In genomic region chr1:94463765-94464330, GRCh38 we compare ENCODE assay signal across 9 cellular contexts. TPM values are rescaled to one million over a fixed set of nuclear protein-coding genes. Genes with fewer than 3 reads are reported as not detected.
DNase-seq lines count a peak whose midpoint lies in the region; ATAC-seq and TF ChIP-seq lines count a peak whose summit lies in the region.
"Had no signal": no experiment of that assay in that cellular context is flagged by ENCODE, and none has a peak within 500 bp of the region (broad histone marks: within the 10 kb centered on the region; RNA-seq: fewer than 3 reads in every experiment).

No MANE protein-coding gene starts in this region.

- H3K4me3 Mint-ChIP-seq in type B pancreatic cell, result peak overlapping the region; percentile 48
- H3K4me3 Mint-ChIP-seq: IgD-negative memory B cell had no signal

- in situ Hi-C loops in GM13976 (cut with MboI; ENCODE audit: low sequenced_read_pairs, unreplicated experiment), result no loop called here
- in situ Hi-C loops in astrocyte of the cerebellum (cut with HindIII; ENCODE audit: low sequenced_read_pairs), result no loop called here

- no peaks in the 10 kb centered on the region for H3K36me3 ChIP-seq in BE2C

- no peaks in the 10 kb centered on the region for H3K9me3 ChIP-seq in BE2C

- TF ChIP-seq CTCF in BE2C (IDR thresholded peaks at IDR 0.05; ENCODE audit: low read depth, low read length) (peak; percentile 60), GM13976 (IDR thresholded peaks at IDR 0.05; ENCODE audit: borderline replicate concordance, control extremely low read depth, extremely low read depth, insufficient read depth, missing control alignments) (peak; percentile 67), astrocyte of the cerebellum (IDR thresholded peaks at IDR 0.05; ENCODE audit: low read depth, low read length, missing control alignments) (peak; percentile 41), type B pancreatic cell (conservative IDR thresholded peaks at IDR 0.05) (peak; percentile 49)

- no peaks in the 10 kb centered on the region for H3K27me3 ChIP-seq in BE2C

- H3K4me1 Mint-ChIP-seq in type B pancreatic cell (ENCODE audit: unreplicated experiment), result no peaks in the 10 kb centered on the region

- no peak for ATAC-seq in GM21367 (IDR thresholded peaks at IDR 0.05; ENCODE audit: unreplicated experiment)
- no peak for ATAC-seq in HG03159 (IDR thresholded peaks at IDR 0.05; ENCODE audit: unreplicated experiment)

- peaks cover 55% of the 10 kb centered on the region for H3K36me3 Mint-ChIP-seq in type B pancreatic cell

- H3K27ac Mint-ChIP-seq in type B pancreatic cell, result peak overlapping the region; percentile 67
- H3K27ac Mint-ChIP-seq: IgD-negative memory B cell had no signal

- no peaks in the 10 kb centered on the region for H3K9me3 Mint-ChIP-seq in type B pancreatic cell
- H3K9me3 Mint-ChIP-seq: IgD-negative memory B cell had no signal

- no peaks in the 10 kb centered on the region for H3K27me3 Mint-ChIP-seq in type B pancreatic cell
- H3K27me3 Mint-ChIP-seq: IgD-negative memory B cell had no signal

- H3K4me1 ChIP-seq in BE2C, result no peaks in the 10 kb centered on the region

- DNase-seq in BE2C (peak; percentile 15), GM13976 (ENCODE audit: low spot score) (peak; percentile 22), NCI-H2196 (lab: John Stamatoyannopoulos, UW; ENCODE audit: unreplicated experiment) (peak; percentile 22), astrocyte of the cerebellum (ENCODE audit: low read depth) (peak; percentile 18), iPS-NIHi11 (ENCODE audit: low spot score) (peak; percentile 20), type B pancreatic cell (ENCODE audit: extremely low spot score, unreplicated experiment) (no peak)

- H3K4me3 ChIP-seq in BE2C (ENCODE audit: low read depth, low read length) (no peak overlapping the region), astrocyte of the cerebellum (ENCODE audit: low read depth, low read length) (no peak overlapping the region)

RNA-seq across cellular contexts. Expression of gene ABCD3, which starts 45.7 kb away (rescaled TPM):
- polyA plus RNA-seq in BE2C (2012; ENCODE audit: insufficient read depth, insufficient read length, low read depth), result 7.9 TPM
- total RNA-seq in type B pancreatic cell (ENCODE audit: low replicate concordance), result 55.1 and 67.4 TPM in 2 replicates
